In genomic region chr17:55524440-55525220, GRCh38 we compare ENCODE assay signal across 15 cellular contexts.
DNase-seq lines count a peak whose midpoint lies in the region; ATAC-seq lines count a peak whose summit lies in the region.
"Had no signal": no experiment of that assay in that cellular context is flagged by ENCODE, and none has a peak within 500 bp of the region (broad histone marks: within the 10 kb centered on the region; RNA-seq: fewer than 3 reads in every experiment).

No MANE protein-coding gene starts in this region.

- ATAC-seq in GM18858 (IDR thresholded peaks at IDR 0.05; ENCODE audit: unreplicated experiment) = peak; percentile 80
- ATAC-seq in GM21423 (IDR thresholded peaks at IDR 0.05; ENCODE audit: unreplicated experiment) = peak; percentile 65
- ATAC-seq in HG03039 (IDR thresholded peaks at IDR 0.05; ENCODE audit: unreplicated experiment) = peak; percentile 64
- ATAC-seq in GM21367 (IDR thresholded peaks at IDR 0.05; ENCODE audit: unreplicated experiment) = no peak
- no peak for ATAC-seq in HG03469 (IDR thresholded peaks at IDR 0.05; ENCODE audit: unreplicated experiment)
- ATAC-seq: activated naive CD8-positive, alpha-beta T cell treated with anti-CD3 and anti-CD28 coated beads, Interleukin-2, amount 50 U/mL, for 24 hours; gastrocnemius medialis had no signal

- DNase-seq in OCI-M1 (lab: John Stamatoyannopoulos, UW) = peak; percentile 4
- no peak for DNase-seq in T1000 (lab: John Stamatoyannopoulos, UW)
- no peak for DNase-seq in stimulated activated CD4-positive, alpha-beta T cell treated with anti-CD3 and anti-CD28 coated beads, Interleukin-4, amount 100 ng/mL, for 1 hour
- DNase-seq: activated CD8-positive, alpha-beta memory T cell treated with anti-CD3 and anti-CD28 coated beads, Interleukin-2, amount 50 U/mL, for 48 hours; activated naive CD8-positive, alpha-beta T cell treated with anti-CD3 and anti-CD28 coated beads, Interleukin-2, amount 50 U/mL, for 24 hours; central memory CD4-positive, alpha-beta T cell; DND-41; gastrocnemius medialis; IMR-90; NCI-H1105 had no signal

Comparison
In these comparisons a context has a peak if more than half of its experiments do, and no peak if none do; other contexts are left out.
1. ATAC-seq: peak in GM18858 (single experiment), GM21423 (single experiment) and HG03039 (single experiment); none in GM21367 (single experiment) and HG03469 (single experiment).